ENCODE assay signal across 14 cellular contexts in the genomic region with DNA sequence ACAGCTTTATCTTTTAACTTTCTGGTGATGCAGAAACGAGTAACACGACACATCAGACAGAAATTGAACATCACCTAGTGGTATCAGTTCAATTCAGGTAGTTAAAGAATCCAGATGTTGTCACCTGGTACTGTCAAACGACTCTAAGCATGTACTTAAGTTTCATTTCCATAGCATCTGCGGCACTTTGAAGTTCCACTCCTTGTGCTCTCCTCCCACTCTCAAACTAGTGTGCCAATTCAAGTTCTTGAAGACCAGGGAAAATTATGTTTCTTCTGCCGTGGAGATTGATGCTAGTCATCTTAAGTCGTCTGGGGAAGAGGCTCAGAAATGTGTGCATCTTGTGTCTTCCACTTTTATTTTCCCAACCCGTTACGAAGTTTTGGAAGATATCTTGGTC. TPM values are rescaled to one million over a fixed set of nuclear protein-coding genes. Genes with fewer than 3 reads are reported as not detected.
A peak's percentile ranks its signal among the peaks of the same experiment; 100 is the strongest.
DNase-seq lines count a peak whose midpoint lies in the region; ATAC-seq and TF ChIP-seq lines count a peak whose summit lies in the region.
"Had no signal": no experiment of that assay in that cellular context is flagged by ENCODE, and none has a peak within 500 bp of the region (broad histone marks: within the 10 kb centered on the region; RNA-seq: fewer than 3 reads in every experiment).

No MANE protein-coding gene starts in this region.

- H3K23ac ChIP-seq in mesenchymal stem cell (ENCODE audit: low read length in 2 of 2): no peak overlapping the region

- H3K27me3 ChIP-seq in left ventricle myocardium inferior (ENCODE audit: low read depth) (no peaks in the 10 kb centered on the region), heart right ventricle (peaks cover 0 to 90% (median 0%) of the 10 kb centered on the region in 7 donors), endodermal cell (ENCODE audit: control insufficient read depth, insufficient read depth, low read length, poor library complexity, severe bottlenecking) (no peaks in the 10 kb centered on the region), mesenchymal stem cell (ENCODE audit: control insufficient read depth in 1 of 2, insufficient read depth in 1 of 2, low read length in 2 of 2) (peaks cover 0 to 41% of the 10 kb centered on the region in 2 experiments), vagina (no peaks in the 10 kb centered on the region)
- H3K27me3 ChIP-seq: MG63 had no signal

- peak overlapping the region; percentile 47 for H3K9ac ChIP-seq in endodermal cell (ENCODE audit: extremely low read depth, low read length, poor library complexity, severe bottlenecking)
- H3K9ac ChIP-seq in mesenchymal stem cell (ENCODE audit: low read length): no peak overlapping the region

- no peak overlapping the region for H2BK5ac ChIP-seq in mesenchymal stem cell (ENCODE audit: low read depth, low read length, poor library complexity, severe bottlenecking)

- H3K27ac Mint-ChIP-seq in endodermal cell (no peak overlapping the region), natural killer cell (no peak overlapping the region)

- no peak overlapping the region for H2BK15ac ChIP-seq in mesenchymal stem cell (ENCODE audit: low read depth, poor library complexity, severe bottlenecking)

- H3K4me3 Mint-ChIP-seq in endodermal cell (peak overlapping the region; percentile 93), natural killer cell (no peak overlapping the region)

- no peak overlapping the region for H3K4ac ChIP-seq in mesenchymal stem cell (ENCODE audit: low read depth in 1 of 2, low read length in 2 of 2)

- H2AK5ac ChIP-seq in mesenchymal stem cell (ENCODE audit: low read length, severe bottlenecking): no peak overlapping the region

- H3K4me1 ChIP-seq in left ventricle myocardium inferior: no peaks in the 10 kb centered on the region
- H3K4me1 ChIP-seq in heart right ventricle: peaks cover 0 to 3% (median 0%) of the 10 kb centered on the region in 9 donors
- H3K4me1 ChIP-seq in endodermal cell (ENCODE audit: control insufficient read depth, insufficient read depth, low read length): no peaks in the 10 kb centered on the region
- H3K4me1 ChIP-seq in mesenchymal stem cell (ENCODE audit: control insufficient read depth, insufficient read depth, low read depth, low read length): no peaks in the 10 kb centered on the region
- no peaks in the 10 kb centered on the region for H3K4me1 ChIP-seq in vagina
- H3K4me1 ChIP-seq: adrenal gland had no signal

- H3K18ac ChIP-seq in mesenchymal stem cell (ENCODE audit: low read depth in 1 of 2, low read length in 2 of 2): no peak overlapping the region

- 36 to 41% methylated on average over 8 of the region's 8 CpGs for WGBS in heart right ventricle, 2 donors
- WGBS in endodermal cell (ENCODE audit: insufficient coverage in 1 of 2, insufficient read length in 1 of 2), 2 experiments: 42 to 71% methylated on average over 4 to 6 of the region's 8 CpGs
- 65% methylated on average over 4 of the region's 8 CpGs for WGBS in mesenchymal stem cell

- H2BK120ac ChIP-seq in mesenchymal stem cell (ENCODE audit: low read depth, low read length): no peak overlapping the region

- H2BK12ac ChIP-seq in mesenchymal stem cell (ENCODE audit: low read length in 2 of 2): no peak overlapping the region

- intact Hi-C loops in left ventricle myocardium inferior (cut with micrococcal nuclease): no loop called here
- intact Hi-C loops in heart right ventricle (cut with DNase I): no loop called here
- intact Hi-C loops in vagina (cut with DNase I): no loop called here
- intact Hi-C loops in natural killer cell (cut with micrococcal nuclease): no loop called here

- H3K4me1 Mint-ChIP-seq in endodermal cell (peaks cover 27% of the 10 kb centered on the region), natural killer cell (no peaks in the 10 kb centered on the region)

- no peak for DNase-seq in left ventricle myocardium inferior
- no peak for DNase-seq in heart right ventricle
- no peak for DNase-seq in endodermal cell
- peak; percentile 14 for DNase-seq in mesenchymal stem cell
- no peak for DNase-seq in vagina (ENCODE audit: extremely low spot score in 2 of 2)
- no peak for DNase-seq in natural killer cell
- DNase-seq in DMS53 treated with DMSO at 0.1 percent for 48 hours (lab: John Stamatoyannopoulos, UW; ENCODE audit: unreplicated experiment): no peak
- DNase-seq in activated CD4-positive, alpha-beta T cell treated with anti-CD3 and anti-CD28 coated beads, Interleukin-2, amount 50 U/mL, for 1 hour: no peak
- DNase-seq: activated CD4-positive, CD25-positive, alpha-beta regulatory T cell treated with anti-CD3 and anti-CD28 coated beads, Interleukin-2, amount 50 U/mL, for 72 hours; activated T-cell treated with anti-CD3 and anti-CD28 coated beads for 4 hours; effector CD8-positive, alpha-beta T cell; MG63 had no signal

- no peaks in the 10 kb centered on the region for H3K9me3 ChIP-seq in left ventricle myocardium inferior (replicated peaks)
- no peaks in the 10 kb centered on the region for H3K9me3 ChIP-seq in heart right ventricle
- no peaks in the 10 kb centered on the region for H3K9me3 ChIP-seq in endodermal cell (ENCODE audit: control insufficient read depth, low read length)
- no peaks in the 10 kb centered on the region for H3K9me3 ChIP-seq in mesenchymal stem cell (ENCODE audit: control insufficient read depth, low read length)
- H3K9me3 ChIP-seq in vagina: no peaks in the 10 kb centered on the region
- H3K9me3 ChIP-seq: adrenal gland, MG63 had no signal

- H4K91ac ChIP-seq in mesenchymal stem cell (ENCODE audit: low read length): no peak overlapping the region

- no peak overlapping the region for H2AFZ ChIP-seq in mesenchymal stem cell (ENCODE audit: low read depth, low read length)

- no peak for ATAC-seq in heart right ventricle
- no peak for ATAC-seq in natural killer cell

- no peak for TF ChIP-seq POLR2A in vagina (IDR thresholded peaks at IDR 0.05)

- H3K27ac ChIP-seq in left ventricle myocardium inferior (replicated peaks) (no peak overlapping the region), heart right ventricle (no peak overlapping the region), endodermal cell (ENCODE audit: low read depth, low read length) (no peak overlapping the region), mesenchymal stem cell (ENCODE audit: low read length, poor library complexity, severe bottlenecking) (no peak overlapping the region), vagina (no peak overlapping the region)
- H3K27ac ChIP-seq: adrenal gland had no signal

- H3K9me3 Mint-ChIP-seq in endodermal cell (no peaks in the 10 kb centered on the region), natural killer cell (peaks cover 2 to 3% of the 10 kb centered on the region in 2 donors)

- H3K4me3 ChIP-seq in left ventricle myocardium inferior: peak overlapping the region; percentile 68
- peak overlapping the region in 4 of 10 donors; percentile 55 to 62 (median 62) for H3K4me3 ChIP-seq in heart right ventricle
- peak overlapping the region; percentile 94 for H3K4me3 ChIP-seq in endodermal cell (ENCODE audit: low read length)
- peak overlapping the region in 1 of 2 experiments; percentile 66 for H3K4me3 ChIP-seq in mesenchymal stem cell (ENCODE audit: insufficient read depth in 1 of 2, low read depth in 1 of 2, low read length in 2 of 2)
- H3K4me3 ChIP-seq in vagina: peak overlapping the region; percentile 31 to 50
- H3K4me3 ChIP-seq: MG63 had no signal

- H3K79me1 ChIP-seq in mesenchymal stem cell (replicated peaks; ENCODE audit: low read length, poor library complexity, severe bottlenecking): no peaks in the 10 kb centered on the region

- no peak overlapping the region for H4K8ac ChIP-seq in mesenchymal stem cell (ENCODE audit: low read length)

- H3K36me3 ChIP-seq in left ventricle myocardium inferior: no peaks in the 10 kb centered on the region
- no peaks in the 10 kb centered on the region for H3K36me3 ChIP-seq in heart right ventricle
- H3K36me3 ChIP-seq in endodermal cell (ENCODE audit: control insufficient read depth, insufficient read depth, low read length): no peaks in the 10 kb centered on the region
- no peaks in the 10 kb centered on the region for H3K36me3 ChIP-seq in mesenchymal stem cell (ENCODE audit: control insufficient read depth in 1 of 2, insufficient read depth in 2 of 2, low read depth in 1 of 2, low read length in 2 of 2)
- no peaks in the 10 kb centered on the region for H3K36me3 ChIP-seq in vagina
- H3K36me3 ChIP-seq: adrenal gland, MG63 had no signal

- H3K27me3 Mint-ChIP-seq in endodermal cell (ENCODE audit: insufficient read depth): peaks cover 1% of the 10 kb centered on the region
- peaks cover 9 to 36% of the 10 kb centered on the region in 2 donors for H3K27me3 Mint-ChIP-seq in natural killer cell (ENCODE audit: low read depth in 2 of 2)

- peak overlapping the region; percentile 80 for H3K4me2 ChIP-seq in mesenchymal stem cell (ENCODE audit: low read length, poor library complexity, severe bottlenecking)

- TF ChIP-seq CTCF in left ventricle myocardium inferior (IDR thresholded peaks at IDR 0.05; ENCODE audit: borderline replicate concordance) (no peak), heart right ventricle (IDR thresholded peaks at IDR 0.05) (no peak), endodermal cell (conservative IDR thresholded peaks at IDR 0.05) (no peak), vagina (IDR thresholded peaks at IDR 0.05) (no peak), natural killer cell (IDR thresholded peaks at IDR 0.05) (no peak)

- H3K36me3 Mint-ChIP-seq in endodermal cell (ENCODE audit: low read depth) (peaks cover 30% of the 10 kb centered on the region), natural killer cell (peaks cover 10% of the 10 kb centered on the region)

- no peak overlapping the region for H3K14ac ChIP-seq in mesenchymal stem cell (ENCODE audit: low read length in 2 of 2)

RNA-seq across cellular contexts. Expression of a gene that starts 0.9 kb away (rescaled TPM):
- 9.8 TPM for total RNA-seq in left ventricle myocardium inferior
- total RNA-seq in heart right ventricle: 10 to 100 TPM in 3 of 10 donors, 1 to 10 TPM in 7; 5.7 to 10.8 (median 8.4) TPM
- 1 to 10 TPM; 1.7 to 3.2 TPM for polyA plus RNA-seq in heart right ventricle
- 100 to 1,000 TPM; 205 to 338 TPM for total RNA-seq in endodermal cell
- 32.1 TPM for polyA plus RNA-seq in endodermal cell (2013, experiment 1 of 2)
- 35.7 TPM for polyA plus RNA-seq in endodermal cell (2013, experiment 2 of 2)
- 17.0 TPM for polyA plus RNA-seq in mesenchymal stem cell (2013, experiment 1 of 2)
- 17.2 TPM for polyA plus RNA-seq in mesenchymal stem cell (2013, experiment 2 of 2)
- total RNA-seq in vagina: 10.3 TPM
- not detected for total RNA-seq in natural killer cell
- total RNA-seq: A673 had no signal

RNA-seq across cellular contexts. Expression of a gene that starts 2.3 kb away (rescaled TPM):
- 10.8 TPM for total RNA-seq in left ventricle myocardium inferior
- total RNA-seq in heart right ventricle: 10 to 100 TPM in 6 of 10 donors, 1 to 10 TPM in 4; 5.1 to 13.5 (median 10.8) TPM
- 10 to 100 TPM in 1 of 2 donors, 1 to 10 TPM in 1; 6.8 to 12.7 TPM for polyA plus RNA-seq in heart right ventricle
- total RNA-seq in endodermal cell: 100 to 1,000 TPM; 212 to 365 TPM
- polyA plus RNA-seq in endodermal cell (2013, experiment 1 of 2): 58.2 TPM
- 60.1 TPM for polyA plus RNA-seq in endodermal cell (2013, experiment 2 of 2)
- 63.8 TPM for polyA plus RNA-seq in mesenchymal stem cell (2013, experiment 1 of 2)
- 56.6 TPM for polyA plus RNA-seq in mesenchymal stem cell (2013, experiment 2 of 2)
- total RNA-seq in vagina: 36.3 TPM
- total RNA-seq in natural killer cell: not detected

Comparison
In these comparisons a context has a peak if more than half of its experiments do, and no peak if none do; other contexts are left out.
1. RNA of a gene that starts 0.9 kb away (total RNA-seq): 205 to 338 TPM in endodermal cell; 10.3 TPM in vagina (single experiment), 9.8 TPM in left ventricle myocardium inferior (single experiment), 5.7 to 10.8 TPM in heart right ventricle and not detected in natural killer cell; every median in the first group is over 10 times any median in the second.
2. RNA of a gene that starts 2.3 kb away (total RNA-seq): 212 to 365 TPM in endodermal cell, 36.3 TPM in vagina (single experiment), 5.1 to 13.5 TPM in heart right ventricle and 10.8 TPM in left ventricle myocardium inferior (single experiment); not detected in natural killer cell; every median in the first group is over 4 times any median in the second.